ENCODE assay signal across 22 cellular contexts in the genomic region with DNA sequence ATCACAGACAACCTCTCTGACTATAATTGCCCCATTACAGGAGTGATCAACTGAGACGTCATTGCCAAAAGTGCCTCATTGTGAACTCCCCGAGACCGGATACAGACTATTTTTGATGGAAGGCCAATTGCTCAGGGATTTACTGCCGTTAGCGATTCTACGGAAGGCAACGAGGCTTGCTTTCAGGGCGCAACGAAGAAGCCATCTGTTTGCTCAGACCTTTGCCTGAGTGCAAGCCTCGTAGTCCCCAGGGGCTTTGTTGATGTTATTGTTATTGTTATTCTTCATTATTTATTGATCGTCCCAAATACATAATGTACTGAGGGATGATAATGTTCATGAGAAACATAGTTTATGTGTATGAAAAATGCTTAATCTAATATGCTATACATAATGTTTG.
"Had no signal": no experiment of that assay in that cellular context is flagged by ENCODE, and none has a peak within 500 bp of the region (broad histone marks: within the 10 kb centered on the region; RNA-seq: fewer than 3 reads in every experiment).

No MANE protein-coding gene starts in this region.

- H3K27me3 Mint-ChIP-seq: activated CD4-positive, alpha-beta memory T cell treated with anti-CD3 and anti-CD28 coated beads for 36 hours had no signal

- H3K4me1 Mint-ChIP-seq: nephron had no signal

- DNase-seq: activated CD4-positive, alpha-beta memory T cell treated with anti-CD3 and anti-CD28 coated beads for 36 hours; activated CD4-positive, alpha-beta T cell treated with anti-CD3 and anti-CD28 coated beads for 48 hours; activated CD8-positive, alpha-beta memory T cell treated with anti-CD3 and anti-CD28 coated beads, Interleukin-2, amount 50 U/mL, for 4 hours; activated gamma-delta T cell; activated T-cell treated with anti-CD3 and anti-CD28 coated beads, Interleukin-2, amount 50 U/mL, for 1 hour; central memory CD4-positive, alpha-beta T cell; head of caudate nucleus; hippocampal formation; kidney; left colon; mammary epithelial cell; ovary; right lobe of liver; stimulated activated CD4-positive, alpha-beta T cell treated with anti-CD3 and anti-CD28 coated beads, Interleukin-2, amount 100 ng/mL, for 48 hours; stimulated activated naive CD8-positive, alpha-beta T cell treated with anti-CD3 and anti-CD28 coated beads, Interleukin-15, Interleukin-2, amounts not matched to agents 100 U/mL and 50 U/mL, for 24 hours; T1000; testis; transverse colon; WERI-Rb-1 had no signal

- H3K4me3 Mint-ChIP-seq: activated CD4-positive, alpha-beta memory T cell treated with anti-CD3 and anti-CD28 coated beads for 36 hours; nephron had no signal

- H3K36me3 Mint-ChIP-seq: activated CD4-positive, alpha-beta memory T cell treated with anti-CD3 and anti-CD28 coated beads for 36 hours; activated naive CD4-positive, alpha-beta T cell treated with anti-CD3 and anti-CD28 coated beads, Interleukin-2, amount 50 U/mL, for 72 hours had no signal

- H3K9me3 Mint-ChIP-seq: activated CD4-positive, alpha-beta memory T cell treated with anti-CD3 and anti-CD28 coated beads for 36 hours; activated naive CD4-positive, alpha-beta T cell treated with anti-CD3 and anti-CD28 coated beads, Interleukin-2, amount 50 U/mL, for 72 hours; nephron had no signal

- H3K27ac Mint-ChIP-seq: activated CD4-positive, alpha-beta memory T cell treated with anti-CD3 and anti-CD28 coated beads for 36 hours; activated naive CD4-positive, alpha-beta T cell treated with anti-CD3 and anti-CD28 coated beads, Interleukin-2, amount 50 U/mL, for 72 hours; nephron; progenitor cell of endocrine pancreas had no signal
